ENCODE assay signal across 8 cellular contexts in genomic region chr7:96708872-96709271, GRCh38. TPM values are rescaled to one million over a fixed set of nuclear protein-coding genes. Genes with fewer than 3 reads are reported as not detected.
DNase-seq lines count a peak whose midpoint lies in the region; ATAC-seq and TF ChIP-seq lines count a peak whose summit lies in the region.

No MANE protein-coding gene starts in this region.

- H3K4me3 ChIP-seq in body of pancreas, result peak overlapping the region; percentile 64 to 86
- peak overlapping the region; percentile 93 to 97 for H3K4me3 ChIP-seq in mucosa of rectum (ENCODE audit: low read length in 2 of 2)

- no peaks in the 10 kb centered on the region for H3K36me3 ChIP-seq in body of pancreas (replicated peaks in 1 of 2; ENCODE audit: insufficient read depth in 1 of 2, low read depth in 2 of 2)
- peaks cover 3 to 5% of the 10 kb centered on the region in 2 donors for H3K36me3 ChIP-seq in mucosa of rectum (ENCODE audit: control insufficient read depth in 2 of 2, insufficient read depth in 2 of 2, low read length in 2 of 2)

- H3K27me3 ChIP-seq in body of pancreas, result no peaks in the 10 kb centered on the region
- H3K27me3 ChIP-seq in mucosa of rectum (ENCODE audit: control insufficient read depth in 2 of 2, insufficient read depth in 2 of 2, low read length in 2 of 2), result no peaks in the 10 kb centered on the region

- H3K4me1 ChIP-seq in body of pancreas (peaks cover 23% of the 10 kb centered on the region), mucosa of rectum (ENCODE audit: control insufficient read depth in 2 of 2, insufficient read depth in 2 of 2, low read length in 2 of 2) (peaks cover 5 to 11% of the 10 kb centered on the region in 2 donors)

- TF ChIP-seq POLR2A in body of pancreas (IDR thresholded peaks at IDR 0.05) (no peak), GM18505 (IDR thresholded peaks at IDR 0.05; ENCODE audit: borderline replicate concordance, extremely low read depth, insufficient read depth, insufficient read length) (no peak)

- no peak for TF ChIP-seq CTCF in body of pancreas (IDR thresholded peaks at IDR 0.05)

- no peaks in the 10 kb centered on the region for H3K9me3 ChIP-seq in body of pancreas
- H3K9me3 ChIP-seq in mucosa of rectum (ENCODE audit: control insufficient read depth in 2 of 2, low read length in 2 of 2), result peaks cover 0 to 2% of the 10 kb centered on the region in 2 donors

- H3K9ac ChIP-seq in mucosa of rectum (ENCODE audit: low read depth in 1 of 2, low read length in 2 of 2), result peak overlapping the region; percentile 87 to 88

- intact Hi-C loops in body of pancreas (cut with DNase I), result no loop called here

- 51 to 54% methylated on average over 5 of the region's 5 CpGs for WGBS in body of pancreas, 2 donors

- ATAC-seq in GM19351 (IDR thresholded peaks at IDR 0.05; ENCODE audit: unreplicated experiment) (peak; percentile 9), HG03378 (IDR thresholded peaks at IDR 0.05; ENCODE audit: unreplicated experiment) (peak; percentile 12), body of pancreas (no peak), GM18505 (IDR thresholded peaks at IDR 0.05; ENCODE audit: unreplicated experiment) (no peak)

- no peak for DNase-seq in body of pancreas
- no peak for DNase-seq in superior temporal gyrus (ENCODE audit: extremely low spot score)
- DNase-seq in activated CD8-positive, alpha-beta memory T cell treated with anti-CD3 and anti-CD28 coated beads, Interleukin-2, amount 50 U/mL, for 48 hours, result no peak
- DNase-seq in HPDE6-E6E7 (ENCODE audit: extremely low spot score), result no peak

- H3K27ac ChIP-seq in body of pancreas (peak overlapping the region in 3 of 4 donors; percentile 48 to 88 (median 69)), mucosa of rectum (ENCODE audit: low read depth in 2 of 2, low read length in 2 of 2) (no peak overlapping the region)

RNA-seq across cellular contexts. Expression of gene SEM1, which starts 0.8 kb away (rescaled TPM):
- 10 to 100 TPM in 1 of 2 donors, 1 to 10 TPM in 1; 6.6 to 19.7 TPM for total RNA-seq in body of pancreas

Comparison
In these comparisons a context has a peak if more than half of its experiments do, and no peak if none do; other contexts are left out.
1. ATAC-seq: peak in GM19351 (single experiment) and HG03378 (single experiment); none in body of pancreas (single experiment) and GM18505 (single experiment).
2. H3K27ac ChIP-seq: peak in body of pancreas (3 of 4); none in mucosa of rectum (0 of 2).